5 cellular contexts compared by ENCODE assay signal in genomic region chr7:6794276-6794675, GRCh38. TPM values are rescaled to one million over a fixed set of nuclear protein-coding genes. Genes with fewer than 3 reads are reported as not detected.
"Had no signal": no experiment of that assay in that cellular context is flagged by ENCODE, and none has a peak within 500 bp of the region (broad histone marks: within the 10 kb centered on the region; RNA-seq: fewer than 3 reads in every experiment).

No MANE protein-coding gene starts in this region.

RNA-seq across cellular contexts. Expression of gene RSPH10B2, which starts 40.4 kb away (rescaled TPM):
- total RNA-seq: GM23248, HFFc6, HT1080 had no signal
- polyA plus RNA-seq: GM23248, HepG2, IgD-negative memory B cell had no signal
